2 cellular contexts compared by ENCODE assay signal in genomic region chr6:31834704-31835375, GRCh38.
TF ChIP-seq lines count a peak whose summit lies in the region.

No MANE protein-coding gene starts in this region.

TF ChIP-seq in HCT116, 20 proteins besides CTCF, POLR2A, EP300 and RAD21:
- peak; percentile 94 for TF ChIP-seq YY1 (IDR thresholded peaks at IDR 0.05; ENCODE audit: extremely low read depth, insufficient replicate concordance, low read depth, low read length)
- peak; percentile 99 for TF ChIP-seq POLR2AphosphoS5 (IDR thresholded peaks at IDR 0.05; ENCODE audit: low read depth, low read length)
- TF ChIP-seq CEBPB (IDR thresholded peaks at IDR 0.05; ENCODE audit: low read depth), result no peak

TF ChIP-seq in HepG2, 621 proteins besides CTCF, POLR2A, EP300 and RAD21 (continues in another document):
- TF ChIP-seq MNT (IDR thresholded peaks at IDR 0.05) (0 out of 2 replicates have a peak, but pooled peaks have one; percentile 1), MTA3 (CRISPR knock-in tag; IDR thresholded peaks at IDR 0.05) (0 out of 2 replicates have a peak, but pooled peaks have one; percentile 69), ZNF331 (CRISPR knock-in tag; IDR thresholded peaks at IDR 0.05) (peak; percentile 54; the same call in 1 of the 2 replicates), EZH2 (conservative IDR thresholded peaks at IDR 0.05; ENCODE audit: low read depth, low read length) (no peak), MAZ (IDR thresholded peaks at IDR 0.05; ENCODE audit: borderline replicate concordance, low read depth, low read length) (0 out of 2 replicates have a peak, but pooled peaks have one; percentile 4), MAZ (CRISPR knock-in tag; IDR thresholded peaks at IDR 0.05; ENCODE audit: low read depth) (peak; percentile 70), ZNF121 (CRISPR knock-in tag; IDR thresholded peaks at IDR 0.05) (no peak), ZSCAN20 (CRISPR knock-in tag; IDR thresholded peaks at IDR 0.05; ENCODE audit: borderline replicate concordance) (peak; percentile 45; the same call in 1 of the 2 replicates), ZNF337 (CRISPR knock-in tag; IDR thresholded peaks at IDR 0.05; ENCODE audit: borderline replicate concordance, low read depth) (no peak), ZNF282 (IDR thresholded peaks at IDR 0.05; ENCODE audit: partially characterized antibody) (no peak), ZFP36L2 (CRISPR knock-in tag; IDR thresholded peaks at IDR 0.05) (no peak), LRRFIP1 (CRISPR knock-in tag; conservative IDR thresholded peaks at IDR 0.05) (0 out of 2 replicates have a peak, but pooled peaks have one; percentile 39), ARID5B (CRISPR knock-in tag; IDR thresholded peaks at IDR 0.05) (no peak), PHF20 (CRISPR knock-in tag; IDR thresholded peaks at IDR 0.05) (peak; percentile 38; the same call in 1 of the 2 replicates), FOSL2 (CRISPR knock-in tag; IDR thresholded peaks at IDR 0.05) (peak; percentile 38; the same call in 1 of the 2 replicates), PCBP2 (optimal IDR thresholded peaks at IDR 0.05; ENCODE audit: low read depth, low read length, poor library complexity, severe bottlenecking) (no peak), ZNF256 (CRISPR knock-in tag; conservative IDR thresholded peaks at IDR 0.05) (no peak), ZNF746 (CRISPR knock-in tag; IDR thresholded peaks at IDR 0.05) (no peak), HDAC6 (IDR thresholded peaks at IDR 0.05; ENCODE audit: low read depth, low read length) (peak; percentile 89; the same call in 1 of the 2 replicates), FOXO4 (CRISPR knock-in tag; conservative IDR thresholded peaks at IDR 0.05) (no peak), ZSCAN9 (CRISPR knock-in tag; IDR thresholded peaks at IDR 0.05; ENCODE audit: borderline replicate concordance) (0 out of 2 replicates have a peak, but pooled peaks have one; percentile 48), IKZF1 (IDR thresholded peaks at IDR 0.05) (no peak), NR3C1 (CRISPR knock-in tag; IDR thresholded peaks at IDR 0.05) (no peak), HOXA9 (CRISPR knock-in tag; IDR thresholded peaks at IDR 0.05; ENCODE audit: borderline replicate concordance) (peak; percentile 46; the same call in 1 of the 2 replicates), MBD4 (IDR thresholded peaks at IDR 0.05; ENCODE audit: borderline replicate concordance, low read length) (0 out of 2 replicates have a peak, but pooled peaks have one; percentile 75), ZBTB25 (CRISPR knock-in tag; IDR thresholded peaks at IDR 0.05) (peak; percentile 83; the same call in 1 of the 2 replicates), POLR2AphosphoS5 (IDR thresholded peaks at IDR 0.05; ENCODE audit: low read depth, low read length) (peak; percentile 99), TSC22D2 (CRISPR knock-in tag; IDR thresholded peaks at IDR 0.05; ENCODE audit: borderline replicate concordance) (peak; percentile 80; the same call in 1 of the 2 replicates), HNF4A (CRISPR knock-in tag; IDR thresholded peaks at IDR 0.05) (no peak), TMF1 (CRISPR knock-in tag; IDR thresholded peaks at IDR 0.05; ENCODE audit: low read depth) (0 out of 2 replicates have a peak, but pooled peaks have one; percentile 56), ZNF570 (CRISPR knock-in tag; IDR thresholded peaks at IDR 0.05; ENCODE audit: borderline replicate concordance) (no peak), TAF1 (CRISPR knock-in tag; IDR thresholded peaks at IDR 0.05) (peak; percentile 97), NPAS2 (CRISPR knock-in tag; IDR thresholded peaks at IDR 0.05; ENCODE audit: borderline replicate concordance) (no peak), RFXANK (CRISPR knock-in tag; IDR thresholded peaks at IDR 0.05) (no peak), AKNA (CRISPR knock-in tag; IDR thresholded peaks at IDR 0.05; ENCODE audit: borderline replicate concordance) (peak; percentile 90), HIVEP1 (CRISPR knock-in tag; IDR thresholded peaks at IDR 0.05) (peak; percentile 76), ZIK1 (CRISPR knock-in tag; IDR thresholded peaks at IDR 0.05; ENCODE audit: borderline replicate concordance, low read depth) (0 out of 2 replicates have a peak, but pooled peaks have one; percentile 39), ZNF687 (CRISPR knock-in tag; IDR thresholded peaks at IDR 0.05) (peak; percentile 78)
